Comparison of ENCODE assay signal across 8 cellular contexts in the genomic region with DNA sequence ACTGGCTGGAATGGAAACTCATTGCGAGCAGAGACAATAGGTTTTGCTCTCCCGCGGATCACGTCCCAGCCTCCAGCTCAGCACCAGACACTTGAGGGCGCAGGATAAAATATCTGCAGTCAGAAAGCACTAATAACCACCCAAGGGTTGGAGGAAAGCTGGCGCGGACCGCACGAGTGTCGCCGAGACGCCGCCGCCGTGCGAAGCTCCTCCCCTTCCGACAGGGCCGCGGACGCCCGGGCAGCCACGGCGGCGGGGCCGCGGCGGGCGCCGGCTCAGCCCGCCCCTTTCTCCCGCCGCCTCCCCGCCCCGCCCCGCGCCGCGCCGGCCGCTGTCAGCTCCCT. TPM values are rescaled to one million over a fixed set of nuclear protein-coding genes. Genes with fewer than 3 reads are reported as not detected.
DNase-seq lines count a peak whose midpoint lies in the region; ATAC-seq and TF ChIP-seq lines count a peak whose summit lies in the region.

A gene with protein sequence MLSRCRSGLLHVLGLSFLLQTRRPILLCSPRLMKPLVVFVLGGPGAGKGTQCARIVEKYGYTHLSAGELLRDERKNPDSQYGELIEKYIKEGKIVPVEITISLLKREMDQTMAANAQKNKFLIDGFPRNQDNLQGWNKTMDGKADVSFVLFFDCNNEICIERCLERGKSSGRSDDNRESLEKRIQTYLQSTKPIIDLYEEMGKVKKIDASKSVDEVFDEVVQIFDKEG (plus strand): TSS at position 213 of the 344 bp plus-strand sequence. CDS start 156 bp downstream, outside the sequence.

- peaks cover 11% of the 10 kb centered on the region for H3K36me3 Mint-ChIP-seq in brain

- peaks cover 11% of the 10 kb centered on the region for H3K4me1 ChIP-seq in A673 (ENCODE audit: insufficient read depth, low read length, poor library complexity, severe bottlenecking)
- H3K4me1 ChIP-seq in skeletal muscle tissue (ENCODE audit: control insufficient read depth in 3 of 3, insufficient read depth in 3 of 3, low read length in 3 of 3) = peaks cover 19 to 39% (median 26%) of the 10 kb centered on the region in 3 donors

- CTCF ChIA-PET in A673 (lab: Charles Lee) = interaction anchor here (1.3 kb wide), 1 partner anchor 19 kb away, joined by 4 read pairs; a partner anchor contains a TSS

- H3K27me3 ChIP-seq in A673 (replicated peaks; ENCODE audit: insufficient read depth, low read depth, low read length, poor library complexity) (no peaks in the 10 kb centered on the region), skeletal muscle tissue (ENCODE audit: control insufficient read depth in 3 of 3, insufficient read depth in 3 of 3, low read length in 3 of 3) (no peaks in the 10 kb centered on the region)

- intact Hi-C loops in A673 (cut with micrococcal nuclease; ENCODE audit: unreplicated experiment) = no loop called here

- peaks cover 37% of the 10 kb centered on the region for H3K4me1 Mint-ChIP-seq in brain

- peak within 1 kb of the TSS; percentile 66 for H3K4me3 ChIP-seq in A673 (ENCODE audit: low read depth, low read length, poor library complexity, severe bottlenecking)
- H3K4me3 ChIP-seq in iPS-18c (ENCODE audit: insufficient read depth, low read depth, low read length) = peak within 1 kb of the TSS; percentile 97
- H3K4me3 ChIP-seq in skeletal muscle tissue (ENCODE audit: low read length in 3 of 3) = peak within 1 kb of the TSS; percentile 83 to 94 (median 88)

- H3K36me3 ChIP-seq in A673 (ENCODE audit: insufficient read depth, low read length, poor library complexity, severe bottlenecking) (no peaks in the 10 kb centered on the region), skeletal muscle tissue (ENCODE audit: control insufficient read depth in 3 of 3, insufficient read depth in 3 of 3, low read length in 3 of 3) (no peaks in the 10 kb centered on the region)

- H3K9ac ChIP-seq in skeletal muscle tissue (ENCODE audit: low read depth in 1 of 3, low read length in 3 of 3) = peak within 1 kb of the TSS; percentile 93 to 99 (median 98)

- POLR2A ChIA-PET in A673 (lab: Charles Lee; ENCODE audit: low non-redundant PET) = interaction anchor here (0.7 kb wide), 1 partner anchor 19 kb away, joined by 3 read pairs; a partner anchor contains a TSS

- H3K9me3 ChIP-seq in A673 (ENCODE audit: low read depth, low read length, poor library complexity, severe bottlenecking) (no peaks in the 10 kb centered on the region), iPS-18c (ENCODE audit: control insufficient read depth, insufficient read depth, low read length) (no peaks in the 10 kb centered on the region), skeletal muscle tissue (ENCODE audit: control insufficient read depth in 3 of 3, low read length in 3 of 3) (no peaks in the 10 kb centered on the region)

- TF ChIP-seq CTCF in A673 (conservative IDR thresholded peaks at IDR 0.05; ENCODE audit: low read depth, low read length) (peak; percentile 42), brain (conservative IDR thresholded peaks at IDR 0.05) (no peak)

- H3K27ac ChIP-seq in A673 (ENCODE audit: low read depth, low read length, poor library complexity, severe bottlenecking) = peak within 1 kb of the TSS; percentile 92
- peak within 1 kb of the TSS; percentile 95 for H3K27ac ChIP-seq in skeletal muscle tissue (ENCODE audit: low read depth, low read length)

- H3K27me3 Mint-ChIP-seq in brain = peaks cover 6% of the 10 kb centered on the region

- H3K4me3 Mint-ChIP-seq in brain = peak within 1 kb of the TSS in 4 of 5 experiments; percentile 96 to 99 (median 98)

- peak within 1 kb of the TSS; percentile 99 for H3K27ac Mint-ChIP-seq in brain

- no TSS peak for BruUV-seq in A673 (replicated peaks; lab: Mats Ljungman, UMichigan)

- peak; percentile 67 for ATAC-seq in GM18858 (IDR thresholded peaks at IDR 0.05; ENCODE audit: unreplicated experiment)
- peak; percentile 76 for ATAC-seq in HG03066 (IDR thresholded peaks at IDR 0.05; ENCODE audit: low read depth, unreplicated experiment)

- H3K9me3 Mint-ChIP-seq in brain = no peaks in the 10 kb centered on the region

- DNase-seq in A673 (ENCODE audit: low spot score) (peak; percentile 92), NCI-H2107 treated with DMSO at 0.1 percent for 48 hours (lab: John Stamatoyannopoulos, UW; ENCODE audit: unreplicated experiment) (peak; percentile 87), UCSD-AML1 (lab: John Stamatoyannopoulos, UW; ENCODE audit: unreplicated experiment) (peak; percentile 86)

RNA-seq across cellular contexts. Expression of the gene that starts here (rescaled TPM):
- total RNA-seq in A673 (2021) (65.4 and 69.4 TPM in 2 replicates), skeletal muscle tissue (48.5 TPM)
- polyA plus RNA-seq in brain (ENCODE audit: insufficient read depth, low read depth, low replicate concordance) = 39.1 TPM

Comparison
In these comparisons a context has a peak if more than half of its experiments do, and no peak if none do; other contexts are left out.
1. Peak in every context shown above with its lines: DNase-seq, ATAC-seq, H3K4me3 ChIP-seq and H3K27ac ChIP-seq.